ENCODE assay signal across 20 cellular contexts in the genomic region with DNA sequence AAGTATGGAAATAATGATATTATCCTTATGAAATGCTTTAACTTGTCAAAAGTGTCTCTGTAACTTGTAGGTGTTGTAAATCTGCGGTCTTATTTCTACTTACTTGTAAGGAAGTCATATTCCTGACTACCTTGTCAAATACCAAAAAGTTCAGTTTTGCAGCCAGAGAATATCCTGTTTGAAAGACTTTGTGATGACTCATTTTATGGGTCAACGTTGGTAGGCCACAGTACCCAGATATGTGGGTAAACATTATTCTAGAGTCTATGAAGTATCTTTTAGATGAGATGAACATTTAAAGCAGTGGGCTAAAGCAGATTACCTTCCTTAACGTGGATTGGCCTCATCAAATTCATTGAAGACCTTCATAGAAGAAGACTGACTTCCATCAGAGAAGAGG.
DNase-seq lines count a peak whose midpoint lies in the region; ATAC-seq, FAIRE-seq and TF ChIP-seq lines count a peak whose summit lies in the region.
"Had no signal": no experiment of that assay in that cellular context is flagged by ENCODE, and none has a peak within 500 bp of the region (broad histone marks: within the 10 kb centered on the region; RNA-seq: fewer than 3 reads in every experiment).

No MANE protein-coding gene starts in this region.

- DNase-seq in ACHN (peak; percentile 88), LHCN-M2 (ENCODE audit: low read depth) (peak; percentile 65), astrocyte (ENCODE audit: low read depth) (peak; percentile 34), kidney tubule cell (ENCODE audit: low spot score) (peak; percentile 75), natural killer cell (no peak)
- DNase-seq in stimulated activated naive B cell treated with anti-CD40 and anti-IgM and Interleukin-4, amounts not matched to agents 10 μg/mL and 1 μg/mL and 100 μg/mL, for 72 hours, result no peak
- no peak for DNase-seq in stimulated activated naive CD4-positive, alpha-beta T cell (lab: John Stamatoyannopoulos, UW)
- DNase-seq: activated B cell treated with CpG ODN at 0.5 μM for 24 hours; effector memory CD8-positive, alpha-beta T cell; hippocampal formation; NCI-H1048; NCI-H2029 treated with DMSO at 0.1 percent for 48 hours; NCI-H510A; psoas muscle had no signal

- H3K36me3 ChIP-seq in astrocyte (ENCODE audit: insufficient read depth, low read length), result no peaks in the 10 kb centered on the region

- H3K9me3 Mint-ChIP-seq in astrocyte (ENCODE audit: unreplicated experiment) (no peaks in the 10 kb centered on the region), natural killer cell (no peaks in the 10 kb centered on the region)
- H3K9me3 Mint-ChIP-seq in stimulated activated naive B cell treated with anti-CD40 and anti-IgM and Interleukin-4, amounts not matched to agents 10 μg/mL and 1 μg/mL and 100 μg/mL, for 72 hours, result no peaks in the 10 kb centered on the region
- H3K9me3 Mint-ChIP-seq: activated B cell treated with CpG ODN at 0.5 μM for 24 hours; activated T-helper 1 cell treated with anti-CD3 and anti-CD28 coated beads, Interleukin-12 subunit alpha, Interleukin-12 subunit beta, Interleukin-2, Interleukin-4 antibody, amounts not matched to agents 30 ng/mL and 10 ng/mL and 1 ng/mL, durations not matched to agents 14 hours and 24 hours and 36 hours; central memory CD8-positive, alpha-beta T cell; IgD-negative memory B cell had no signal

- in situ Hi-C loops in ACHN (cut with HindIII; ENCODE audit: low pct_ligation_motif_present, low pct_unique_long_range_greater_than_20kb, low sequenced_read_pairs), result no loop called here

- no peaks in the 10 kb centered on the region for H3K9me3 ChIP-seq in astrocyte (ENCODE audit: insufficient read depth, low read depth, low read length)
- H3K9me3 ChIP-seq: psoas muscle had no signal

- no peaks in the 10 kb centered on the region for H3K27me3 Mint-ChIP-seq in astrocyte (ENCODE audit: low read depth, unreplicated experiment)
- H3K27me3 Mint-ChIP-seq in stimulated activated naive B cell treated with anti-CD40 and anti-IgM and Interleukin-4, amounts not matched to agents 10 μg/mL and 1 μg/mL and 100 μg/mL, for 72 hours, result no peaks in the 10 kb centered on the region
- no peaks in the 10 kb centered on the region for H3K27me3 Mint-ChIP-seq in natural killer cell (ENCODE audit: low read depth in 2 of 2)
- H3K27me3 Mint-ChIP-seq: activated B cell treated with CpG ODN at 0.5 μM for 24 hours; central memory CD8-positive, alpha-beta T cell; effector memory CD8-positive, alpha-beta T cell had no signal

- TF ChIP-seq CTCF in astrocyte (IDR thresholded peaks at IDR 0.05; ENCODE audit: insufficient read depth, low read depth, low read length) (no peak), natural killer cell (IDR thresholded peaks at IDR 0.05) (no peak)

- no peak for ATAC-seq in stimulated activated naive B cell treated with anti-CD40 and anti-IgM and Interleukin-4, amounts not matched to agents 10 μg/mL and 1 μg/mL and 100 μg/mL, for 72 hours (replicated peaks)
- ATAC-seq in natural killer cell, result no peak
- no peak for ATAC-seq in HG02970 (IDR thresholded peaks at IDR 0.05; ENCODE audit: low FRiP score, unreplicated experiment)
- ATAC-seq: effector memory CD8-positive, alpha-beta T cell; psoas muscle had no signal

- no peak overlapping the region for H3K4me3 ChIP-seq in astrocyte (ENCODE audit: insufficient read depth, low read depth, low read length)
- H3K4me3 ChIP-seq: psoas muscle had no signal

- H3K27ac ChIP-seq in astrocyte (ENCODE audit: low read depth, low read length), result no peak overlapping the region
- H3K27ac ChIP-seq: C4-2B, psoas muscle had no signal

- H3K27me3 ChIP-seq in astrocyte (ENCODE audit: insufficient read depth, low read length), result no peaks in the 10 kb centered on the region

- no peak overlapping the region for H2AFZ ChIP-seq in astrocyte (ENCODE audit: low read depth, low read length)

- no peak for FAIRE-seq in astrocyte (lab: Jason Lieb, UNC)

- H3K36me3 Mint-ChIP-seq in astrocyte (ENCODE audit: low read depth, unreplicated experiment) (peaks cover 3% of the 10 kb centered on the region), natural killer cell (no peaks in the 10 kb centered on the region)
- H3K36me3 Mint-ChIP-seq in stimulated activated naive B cell treated with anti-CD40 and anti-IgM and Interleukin-4, amounts not matched to agents 10 μg/mL and 1 μg/mL and 100 μg/mL, for 72 hours, result no peaks in the 10 kb centered on the region
- H3K36me3 Mint-ChIP-seq: IgD-negative memory B cell had no signal

- H3K4me1 ChIP-seq in astrocyte (ENCODE audit: insufficient read depth, low read length), result no peaks in the 10 kb centered on the region

- H3K4me3 Mint-ChIP-seq in astrocyte (ENCODE audit: unreplicated experiment) (no peak overlapping the region), natural killer cell (no peak overlapping the region)
- H3K4me3 Mint-ChIP-seq in stimulated activated naive B cell treated with anti-CD40 and anti-IgM and Interleukin-4, amounts not matched to agents 10 μg/mL and 1 μg/mL and 100 μg/mL, for 72 hours, result no peak overlapping the region
- H3K4me3 Mint-ChIP-seq: activated B cell treated with CpG ODN at 0.5 μM for 24 hours; activated T-helper 1 cell treated with anti-CD3 and anti-CD28 coated beads, Interleukin-12 subunit alpha, Interleukin-12 subunit beta, Interleukin-2, Interleukin-4 antibody, amounts not matched to agents 30 ng/mL and 10 ng/mL and 1 ng/mL, durations not matched to agents 14 hours and 24 hours and 36 hours; central memory CD8-positive, alpha-beta T cell; effector memory CD8-positive, alpha-beta T cell; IgD-negative memory B cell; neural crest cell had no signal

- intact Hi-C loops in natural killer cell (cut with micrococcal nuclease), result no loop called here

- no peak overlapping the region for H3K9ac ChIP-seq in astrocyte (ENCODE audit: low read length)

- no peaks in the 10 kb centered on the region for H4K20me1 ChIP-seq in astrocyte (ENCODE audit: insufficient read depth, low read length)

- H3K27ac Mint-ChIP-seq in astrocyte (ENCODE audit: unreplicated experiment) (no peak overlapping the region), natural killer cell (no peak overlapping the region)
- no peak overlapping the region for H3K27ac Mint-ChIP-seq in stimulated activated naive B cell treated with anti-CD40 and anti-IgM and Interleukin-4, amounts not matched to agents 10 μg/mL and 1 μg/mL and 100 μg/mL, for 72 hours
- H3K27ac Mint-ChIP-seq: activated B cell treated with CpG ODN at 0.5 μM for 24 hours; activated T-helper 1 cell treated with anti-CD3 and anti-CD28 coated beads, Interleukin-12 subunit alpha, Interleukin-12 subunit beta, Interleukin-2, Interleukin-4 antibody, amounts not matched to agents 30 ng/mL and 10 ng/mL and 1 ng/mL, durations not matched to agents 14 hours and 24 hours and 36 hours; effector memory CD8-positive, alpha-beta T cell; IgD-negative memory B cell had no signal

- H3K4me2 ChIP-seq in astrocyte (ENCODE audit: low read length), result no peak overlapping the region

- H3K79me2 ChIP-seq in astrocyte (ENCODE audit: insufficient read depth, low read length), result no peaks in the 10 kb centered on the region

- H3K4me1 Mint-ChIP-seq in astrocyte (ENCODE audit: low read depth, unreplicated experiment) (peaks cover 13% of the 10 kb centered on the region), natural killer cell (peaks cover 0 to 3% of the 10 kb centered on the region in 2 donors)
- peaks cover 0 to 4% of the 10 kb centered on the region in 2 donors for H3K4me1 Mint-ChIP-seq in stimulated activated naive B cell treated with anti-CD40 and anti-IgM and Interleukin-4, amounts not matched to agents 10 μg/mL and 1 μg/mL and 100 μg/mL, for 72 hours
- H3K4me1 Mint-ChIP-seq: activated B cell treated with CpG ODN at 0.5 μM for 24 hours; central memory CD8-positive, alpha-beta T cell; IgD-negative memory B cell had no signal

Comparison
In these comparisons a context has a peak if more than half of its experiments do, and no peak if none do; other contexts are left out.
1. DNase-seq: peak in ACHN (single experiment), LHCN-M2 (single experiment), astrocyte (single experiment) and kidney tubule cell (single experiment); none in stimulated activated naive B cell treated with anti-CD40 and anti-IgM and Interleukin-4, amounts not matched to agents 10 μg/mL and 1 μg/mL and 100 μg/mL, for 72 hours (single experiment), natural killer cell (single experiment) and stimulated activated naive CD4-positive, alpha-beta T cell (0 of 6).